2 cellular contexts compared by ENCODE assay signal in the genomic region with DNA sequence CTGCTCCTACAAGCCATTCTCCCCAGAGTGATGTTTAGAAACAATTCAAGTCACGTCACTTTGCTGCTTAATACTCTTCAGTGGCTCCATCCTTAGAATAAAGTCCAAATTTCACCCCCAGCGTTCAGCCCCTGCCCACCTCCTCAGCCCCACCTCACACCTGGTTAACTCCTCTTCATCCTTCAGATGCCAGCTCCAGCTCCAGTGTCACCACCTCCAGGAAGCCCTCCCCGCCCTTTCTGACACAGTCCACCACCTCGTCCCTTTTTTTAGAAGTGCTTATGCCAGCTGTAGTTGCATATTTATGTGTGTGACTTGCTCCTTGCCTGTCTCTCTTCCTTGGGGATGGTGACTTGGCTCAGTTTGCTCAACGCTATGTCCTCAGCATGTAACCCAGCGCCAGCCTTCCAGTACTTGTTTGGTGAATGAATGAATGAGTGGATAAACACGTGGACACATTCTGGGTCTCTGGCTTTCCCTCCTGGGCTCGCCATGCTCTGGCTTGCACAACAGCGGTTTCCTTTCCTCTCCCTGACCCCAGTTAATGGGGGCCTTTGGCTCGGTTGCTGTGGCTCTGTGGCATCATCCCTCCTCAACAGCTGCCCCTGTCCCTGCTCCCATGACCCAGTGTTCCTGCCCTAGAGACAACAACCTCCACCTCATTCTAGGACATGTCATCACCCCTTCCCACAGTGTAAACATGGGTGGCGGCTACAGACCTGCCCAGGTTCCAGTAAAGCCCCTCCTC.
TF ChIP-seq lines count a peak whose summit lies in the region.

No MANE protein-coding gene starts in this region.

TF ChIP-seq in HEK293, 187 proteins besides CTCF, POLR2A, EP300 and RAD21:
- TF ChIP-seq ZFP3 (tag by site-specific recombination; IDR thresholded peaks at IDR 0.05; ENCODE audit: low read depth) (peak; percentile 56; the same call in 1 of the 2 replicates), ZNF404 (tag by site-specific recombination; IDR thresholded peaks at IDR 0.05) (no peak)

TF ChIP-seq in liver, 16 proteins besides CTCF, POLR2A, EP300 and RAD21:
- TF ChIP-seq HNF4A (conservative IDR thresholded peaks at IDR 0.05) (peak in 1 of 2 donors; percentile 36), SP1 (IDR thresholded peaks at IDR 0.05) (peak; percentile 92), TAF1 (conservative IDR thresholded peaks at IDR 0.05) (no peak), FOXA2 (IDR thresholded peaks at IDR 0.05) (no peak), NR2F2 (IDR thresholded peaks at IDR 0.05) (peak; percentile 97), JUND (IDR thresholded peaks at IDR 0.05) (no peak), YY1 (IDR thresholded peaks at IDR 0.05) (no peak), GABPA (IDR thresholded peaks at IDR 0.05 in 1 of 2, conservative IDR thresholded peaks at IDR 0.05 in 1 of 2) (no peak), ZBTB33 (IDR thresholded peaks at IDR 0.05) (no peak), RXRA (IDR thresholded peaks at IDR 0.05) (peak; percentile 49 to 91), FOXA1 (IDR thresholded peaks at IDR 0.05) (no peak), EGR1 (IDR thresholded peaks at IDR 0.05; ENCODE audit: low read depth in 2 of 2) (no peak), HNF4G (IDR thresholded peaks at IDR 0.05) (no peak)
- TF ChIP-seq, protein P1, sequence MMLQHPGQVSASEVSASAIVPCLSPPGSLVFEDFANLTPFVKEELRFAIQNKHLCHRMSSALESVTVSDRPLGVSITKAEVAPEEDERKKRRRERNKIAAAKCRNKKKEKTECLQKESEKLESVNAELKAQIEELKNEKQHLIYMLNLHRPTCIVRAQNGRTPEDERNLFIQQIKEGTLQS (IDR thresholded peaks at IDR 0.05): peak; percentile 87
- TF ChIP-seq, protein P2, sequence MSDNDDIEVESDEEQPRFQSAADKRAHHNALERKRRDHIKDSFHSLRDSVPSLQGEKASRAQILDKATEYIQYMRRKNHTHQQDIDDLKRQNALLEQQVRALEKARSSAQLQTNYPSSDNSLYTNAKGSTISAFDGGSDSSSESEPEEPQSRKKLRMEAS (IDR thresholded peaks at IDR 0.05): no peak
- TF ChIP-seq, protein P3, sequence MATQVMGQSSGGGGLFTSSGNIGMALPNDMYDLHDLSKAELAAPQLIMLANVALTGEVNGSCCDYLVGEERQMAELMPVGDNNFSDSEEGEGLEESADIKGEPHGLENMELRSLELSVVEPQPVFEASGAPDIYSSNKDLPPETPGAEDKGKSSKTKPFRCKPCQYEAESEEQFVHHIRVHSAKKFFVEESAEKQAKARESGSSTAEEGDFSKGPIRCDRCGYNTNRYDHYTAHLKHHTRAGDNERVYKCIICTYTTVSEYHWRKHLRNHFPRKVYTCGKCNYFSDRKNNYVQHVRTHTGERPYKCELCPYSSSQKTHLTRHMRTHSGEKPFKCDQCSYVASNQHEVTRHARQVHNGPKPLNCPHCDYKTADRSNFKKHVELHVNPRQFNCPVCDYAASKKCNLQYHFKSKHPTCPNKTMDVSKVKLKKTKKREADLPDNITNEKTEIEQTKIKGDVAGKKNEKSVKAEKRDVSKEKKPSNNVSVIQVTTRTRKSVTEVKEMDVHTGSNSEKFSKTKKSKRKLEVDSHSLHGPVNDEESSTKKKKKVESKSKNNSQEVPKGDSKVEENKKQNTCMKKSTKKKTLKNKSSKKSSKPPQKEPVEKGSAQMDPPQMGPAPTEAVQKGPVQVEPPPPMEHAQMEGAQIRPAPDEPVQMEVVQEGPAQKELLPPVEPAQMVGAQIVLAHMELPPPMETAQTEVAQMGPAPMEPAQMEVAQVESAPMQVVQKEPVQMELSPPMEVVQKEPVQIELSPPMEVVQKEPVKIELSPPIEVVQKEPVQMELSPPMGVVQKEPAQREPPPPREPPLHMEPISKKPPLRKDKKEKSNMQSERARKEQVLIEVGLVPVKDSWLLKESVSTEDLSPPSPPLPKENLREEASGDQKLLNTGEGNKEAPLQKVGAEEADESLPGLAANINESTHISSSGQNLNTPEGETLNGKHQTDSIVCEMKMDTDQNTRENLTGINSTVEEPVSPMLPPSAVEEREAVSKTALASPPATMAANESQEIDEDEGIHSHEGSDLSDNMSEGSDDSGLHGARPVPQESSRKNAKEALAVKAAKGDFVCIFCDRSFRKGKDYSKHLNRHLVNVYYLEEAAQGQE (IDR thresholded peaks at IDR 0.05): no peak
TF ChIP-seq in liver: peak in this region for 5.
